8 cellular contexts compared by ENCODE assay signal in genomic region chr19:15418588-15419412, GRCh38. TPM values are rescaled to one million over a fixed set of nuclear protein-coding genes. Genes with fewer than 3 reads are reported as not detected.
DNase-seq lines count a peak whose midpoint lies in the region; ATAC-seq, FAIRE-seq and TF ChIP-seq lines count a peak whose summit lies in the region.

AKAP8L (minus strand) TSS chr19:15418988; CDS start chr19:15418923, 65 bp downstream.

- peaks cover 20% of the 10 kb centered on the region for H3K36me3 ChIP-seq in BJ (ENCODE audit: control insufficient read depth, insufficient read depth, low read length)
- H3K36me3 ChIP-seq in kidney (ENCODE audit: control insufficient read depth in 1 of 2, insufficient read depth in 2 of 2, low read length in 2 of 2), result peaks cover 0 to 1% of the 10 kb centered on the region in 2 donors

- H3K9ac ChIP-seq in kidney (ENCODE audit: low read length in 2 of 2), result peak within 1 kb of the TSS; percentile 77 to 90

- H3K27ac ChIP-seq in kidney (ENCODE audit: low read depth in 2 of 2, low read length in 2 of 2), result peak within 1 kb of the TSS; percentile 86 to 88

- TF ChIP-seq CTCF in BJ (IDR thresholded peaks at IDR 0.05; ENCODE audit: insufficient read depth, low read depth, low read length), result peak; percentile 77
- peak; percentile 83 for TF ChIP-seq CTCF in choroid plexus epithelial cell (conservative IDR thresholded peaks at IDR 0.05; ENCODE audit: low read depth, low read length)
- TF ChIP-seq CTCF in kidney (IDR thresholded peaks at IDR 0.05; ENCODE audit: borderline replicate concordance, extremely low read depth, insufficient read depth), result peak; percentile 51

- peak; percentile 92 for ATAC-seq in HG03442 (IDR thresholded peaks at IDR 0.05; ENCODE audit: unreplicated experiment)
- ATAC-seq in activated CD4-positive, alpha-beta T cell treated with anti-CD3 and anti-CD28 coated beads for 36 hours, result peak; percentile 98

- CTCF ChIA-PET in BJ (lab: Yijun Ruan, JAX), result interaction anchor here (0.6 to 2.9 kb wide), 20 partner anchors 8 to 851 kb away, joined by 3 to 11 read pairs (median 4); no protein-coding TSS in a partner anchor
- CTCF ChIA-PET in activated CD4-positive, alpha-beta T cell treated with anti-CD3 and anti-CD28 coated beads for 36 hours (lab: Charles Lee), result interaction anchor here (0.6 to 5.1 kb wide), 33 partner anchors 9 to 677 kb away, joined by 3 to 72 read pairs (median 4); partner anchors contain the start of genes AKAP8, PGLYRP2 and RASAL3

- peaks cover 14 to 18% of the 10 kb centered on the region in 2 donors for H3K4me1 ChIP-seq in kidney (ENCODE audit: control insufficient read depth in 1 of 2, insufficient read depth in 1 of 2, low read depth in 1 of 2, low read length in 2 of 2)

- peaks cover 37% of the 10 kb centered on the region for H3K4me1 Mint-ChIP-seq in activated CD4-positive, alpha-beta T cell treated with anti-CD3 and anti-CD28 coated beads for 36 hours

- peak; percentile 98 for FAIRE-seq in kidney (lab: Jason Lieb, UNC)

- H3K27ac Mint-ChIP-seq in activated CD4-positive, alpha-beta T cell treated with anti-CD3 and anti-CD28 coated beads for 36 hours, result peak within 1 kb of the TSS; percentile 98

- H3K27me3 Mint-ChIP-seq in activated CD4-positive, alpha-beta T cell treated with anti-CD3 and anti-CD28 coated beads for 36 hours, result no peaks in the 10 kb centered on the region

- peak within 1 kb of the TSS; percentile 98 for H3K4me3 Mint-ChIP-seq in activated CD4-positive, alpha-beta T cell treated with anti-CD3 and anti-CD28 coated beads for 36 hours

- POLR2A ChIA-PET in BJ (lab: Charles Lee), result interaction anchor here (0.5 to 1.2 kb wide), 2 partner anchors 40 to 223 kb away, joined by 4 to 6 read pairs; no protein-coding TSS in a partner anchor
- POLR2A ChIA-PET in activated CD4-positive, alpha-beta T cell treated with anti-CD3 and anti-CD28 coated beads for 36 hours (lab: Charles Lee), result interaction anchor here (0.6 to 3.0 kb wide), 16 partner anchors 10 to 714 kb away, joined by 3 to 33 read pairs (median 4); partner anchors contain the start of gene AKAP8

- H3K4me3 ChIP-seq in BJ (ENCODE audit: low read depth, low read length), result peak within 1 kb of the TSS; percentile 99
- H3K4me3 ChIP-seq in choroid plexus epithelial cell (ENCODE audit: low read depth, low read length), result peak within 1 kb of the TSS; percentile 99
- H3K4me3 ChIP-seq in kidney (ENCODE audit: low read length in 2 of 2), result peak within 1 kb of the TSS; percentile 93 to 96

- no peaks in the 10 kb centered on the region for H3K9me3 ChIP-seq in kidney (ENCODE audit: control insufficient read depth in 1 of 2, low read length in 2 of 2)

- intact Hi-C loops in activated CD4-positive, alpha-beta T cell treated with anti-CD3 and anti-CD28 coated beads for 36 hours (cut with DNase I, micrococcal nuclease), result loop anchor here (1.0 to 5.0 kb wide), 13 partner anchors 14 to 293 kb away; partner anchors contain the start of genes AKAP8 (in 2 of the 2), BRD4 (in 2 of the 2) and RASAL3 (in 1 of the 2)
- intact Hi-C loops in kidney (cut with DNase I), result no loop called here

- peaks cover 32% of the 10 kb centered on the region for H3K36me3 Mint-ChIP-seq in activated CD4-positive, alpha-beta T cell treated with anti-CD3 and anti-CD28 coated beads for 36 hours (ENCODE audit: low read depth)

- no peaks in the 10 kb centered on the region for H3K9me3 Mint-ChIP-seq in activated CD4-positive, alpha-beta T cell treated with anti-CD3 and anti-CD28 coated beads for 36 hours (ENCODE audit: low read depth)

- DNase-seq in BJ (ENCODE audit: low read depth) (peak; percentile 99), GM19238 (ENCODE audit: insufficient read length, low spot score) (peak; percentile 98), NCI-H524 (lab: John Stamatoyannopoulos, UW) (peak; percentile 99 to 100), choroid plexus epithelial cell (ENCODE audit: low read depth) (peak; percentile 100), kidney (peak; percentile 99)
- peak; percentile 99 for DNase-seq in activated CD4-positive, alpha-beta T cell treated with anti-CD3 and anti-CD28 coated beads for 36 hours
- peak; percentile 99 for DNase-seq in stimulated activated CD4-positive, alpha-beta T cell treated with anti-CD3 and anti-CD28 coated beads, Interleukin-15, amount 100 ng/mL, for 24 hours

- H3K27me3 ChIP-seq in BJ (ENCODE audit: control insufficient read depth, insufficient read depth, low read length), result no peaks in the 10 kb centered on the region

RNA-seq across cellular contexts. Expression of gene AKAP8L, which starts in this region (rescaled TPM):
- polyA plus RNA-seq in BJ (2011; rRNA removed) (25.8 and 27.5 TPM in 2 replicates), kidney (ENCODE audit: insufficient read depth, low read depth, low replicate concordance) (44.3 TPM)
- 32.7 and 47.1 TPM in 2 replicates for polyA minus RNA-seq in BJ (2011; rRNA and poly(A)+ RNA removed)
- total RNA-seq in activated CD4-positive, alpha-beta T cell treated with anti-CD3 and anti-CD28 coated beads for 36 hours, result 10 to 100 TPM; 76.2 to 89.9 TPM
- 122 TPM for total RNA-seq in kidney

Comparison
In these comparisons a context has a peak if more than half of its experiments do, and no peak if none do; other contexts are left out.
1. Peak in every context shown above with its lines: DNase-seq, ATAC-seq, H3K4me3 ChIP-seq and H3K27ac ChIP-seq.